In the genomic region with DNA sequence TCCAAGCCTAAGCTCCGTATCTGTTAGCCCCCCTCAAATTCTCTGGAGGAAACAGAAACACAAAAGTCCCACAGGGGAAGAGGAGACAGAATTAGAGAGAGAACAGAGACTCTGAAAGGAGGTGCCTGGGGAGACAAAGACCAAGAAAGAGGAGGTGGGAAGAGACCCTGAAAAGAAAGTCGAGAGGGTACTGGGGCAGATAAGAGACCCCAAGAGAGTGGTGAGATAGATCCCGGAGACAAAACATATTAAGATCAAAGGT, we compare ENCODE assay signal across 8 cellular contexts. TPM values are rescaled to one million over a fixed set of nuclear protein-coding genes. Genes with fewer than 3 reads are reported as not detected.
DNase-seq lines count a peak whose midpoint lies in the region; ATAC-seq and TF ChIP-seq lines count a peak whose summit lies in the region.

No MANE protein-coding gene starts in this region.

- WGBS in tibial nerve, 2 donors = 14 to 29% methylated on average over 3 of the region's 3 CpGs

- peaks cover 45% of the 10 kb centered on the region for H3K27me3 Mint-ChIP-seq in activated naive CD4-positive, alpha-beta T cell treated with anti-CD3 and anti-CD28 coated beads, Interleukin-2, amount 10 ng/mL, durations not matched to agents 7 days and 5 days
- peaks cover 21% of the 10 kb centered on the region for H3K27me3 Mint-ChIP-seq in activated T-helper 2 cell treated with anti-CD3 and anti-CD28 coated beads, Interferon-gamma antibody, Interleukin-2, Interleukin-4, amounts not matched to agents 10 μg/mL and 5 μg/mL and 100 μg/mL, durations not matched to agents 14 hours and 24 hours and 36 hours (ENCODE audit: low read depth)

- H3K27me3 ChIP-seq in kidney epithelial cell (ENCODE audit: control insufficient read depth, insufficient read depth, low read length) = peaks cover 24% of the 10 kb centered on the region
- H3K27me3 ChIP-seq in tibial nerve = peaks cover 0 to 25% of the 10 kb centered on the region in 2 donors

- no peaks in the 10 kb centered on the region for H3K9me3 Mint-ChIP-seq in activated naive CD4-positive, alpha-beta T cell treated with anti-CD3 and anti-CD28 coated beads, Interleukin-2, amount 10 ng/mL, durations not matched to agents 7 days and 5 days
- H3K9me3 Mint-ChIP-seq in activated T-helper 2 cell treated with anti-CD3 and anti-CD28 coated beads, Interferon-gamma antibody, Interleukin-2, Interleukin-4, amounts not matched to agents 10 μg/mL and 5 μg/mL and 100 μg/mL, durations not matched to agents 14 hours and 24 hours and 36 hours = no peaks in the 10 kb centered on the region

- H3K4me3 ChIP-seq in kidney epithelial cell (ENCODE audit: low read depth, low read length) (peak overlapping the region; percentile 93), tibial nerve (peak overlapping the region in 3 of 4 donors; percentile 79 to 90 (median 84))

- ATAC-seq in GM21825 (IDR thresholded peaks at IDR 0.05; ENCODE audit: unreplicated experiment) (no peak), HG02884 (IDR thresholded peaks at IDR 0.05; ENCODE audit: unreplicated experiment) (no peak)

- CTCF ChIA-PET in activated naive CD4-positive, alpha-beta T cell treated with anti-CD3 and anti-CD28 coated beads, Interleukin-2, amount 10 ng/mL, durations not matched to agents 7 days and 5 days (lab: Charles Lee) = no interaction called here

- peak overlapping the region in 3 of 4 donors; percentile 73 to 96 (median 96) for H3K27ac ChIP-seq in tibial nerve

- peaks cover 0 to 38% (median 18%) of the 10 kb centered on the region in 4 donors for H3K4me1 ChIP-seq in tibial nerve

- no peaks in the 10 kb centered on the region for H3K9me3 ChIP-seq in tibial nerve

- TF ChIP-seq CTCF in kidney epithelial cell (IDR thresholded peaks at IDR 0.05; ENCODE audit: insufficient read depth, low read length, poor library complexity, severe bottlenecking) (no peak), tibial nerve (IDR thresholded peaks at IDR 0.05) (no peak)

- H3K27ac Mint-ChIP-seq in activated naive CD4-positive, alpha-beta T cell treated with anti-CD3 and anti-CD28 coated beads, Interleukin-2, amount 10 ng/mL, durations not matched to agents 7 days and 5 days = peak overlapping the region; percentile 55
- H3K27ac Mint-ChIP-seq in activated T-helper 2 cell treated with anti-CD3 and anti-CD28 coated beads, Interferon-gamma antibody, Interleukin-2, Interleukin-4, amounts not matched to agents 10 μg/mL and 5 μg/mL and 100 μg/mL, durations not matched to agents 14 hours and 24 hours and 36 hours = peak overlapping the region; percentile 86

- no peak for TF ChIP-seq EP300 in tibial nerve (IDR thresholded peaks at IDR 0.05)

- H3K4me3 Mint-ChIP-seq in activated naive CD4-positive, alpha-beta T cell treated with anti-CD3 and anti-CD28 coated beads, Interleukin-2, amount 10 ng/mL, durations not matched to agents 7 days and 5 days = peak overlapping the region; percentile 77
- H3K4me3 Mint-ChIP-seq in activated T-helper 2 cell treated with anti-CD3 and anti-CD28 coated beads, Interferon-gamma antibody, Interleukin-2, Interleukin-4, amounts not matched to agents 10 μg/mL and 5 μg/mL and 100 μg/mL, durations not matched to agents 14 hours and 24 hours and 36 hours (ENCODE audit: low read depth) = peak overlapping the region; percentile 93

- DNase-seq in activated naive CD4-positive, alpha-beta T cell treated with anti-CD3 and anti-CD28 coated beads, Interleukin-2, amount 10 ng/mL, durations not matched to agents 7 days and 5 days = no peak
- DNase-seq in activated naive CD4-positive, alpha-beta T cell (lab: John Stamatoyannopoulos, UW) = no peak
- DNase-seq in activated T-helper 2 cell treated with anti-CD3 and anti-CD28 coated beads, Interferon-gamma antibody, Interleukin-2, Interleukin-4, amounts not matched to agents 10 μg/mL and 5 μg/mL and 100 μg/mL, durations not matched to agents 14 hours and 24 hours and 36 hours (ENCODE audit: low spot score) = no peak
- DNase-seq in kidney epithelial cell (ENCODE audit: low read depth) = no peak
- DNase-seq in tibial nerve (ENCODE audit: low spot score in 2 of 2) = no peak
- DNase-seq in ecto neural progenitor cell (ENCODE audit: low spot score) = no peak

- no peak for TF ChIP-seq POLR2A in tibial nerve (IDR thresholded peaks at IDR 0.05)

- H3K36me3 ChIP-seq in kidney epithelial cell (ENCODE audit: control insufficient read depth, insufficient read depth, low read length) (no peaks in the 10 kb centered on the region), tibial nerve (peaks cover 0 to 28% (median 8%) of the 10 kb centered on the region in 3 donors)

- intact Hi-C loops in activated T-helper 2 cell treated with anti-CD3 and anti-CD28 coated beads, Interferon-gamma antibody, Interleukin-2, Interleukin-4, amounts not matched to agents 10 μg/mL and 5 μg/mL and 100 μg/mL, durations not matched to agents 14 hours and 24 hours and 36 hours (cut with micrococcal nuclease) = loop anchor here (1.0 to 5.0 kb wide), 5 partner anchors 23 to 124 kb away; a partner anchor contains a TSS

- peaks cover 39% of the 10 kb centered on the region for H3K4me1 Mint-ChIP-seq in activated naive CD4-positive, alpha-beta T cell treated with anti-CD3 and anti-CD28 coated beads, Interleukin-2, amount 10 ng/mL, durations not matched to agents 7 days and 5 days
- peaks cover 26% of the 10 kb centered on the region for H3K4me1 Mint-ChIP-seq in activated T-helper 2 cell treated with anti-CD3 and anti-CD28 coated beads, Interferon-gamma antibody, Interleukin-2, Interleukin-4, amounts not matched to agents 10 μg/mL and 5 μg/mL and 100 μg/mL, durations not matched to agents 14 hours and 24 hours and 36 hours (ENCODE audit: low read depth)

- peaks cover 24% of the 10 kb centered on the region for H3K36me3 Mint-ChIP-seq in activated naive CD4-positive, alpha-beta T cell treated with anti-CD3 and anti-CD28 coated beads, Interleukin-2, amount 10 ng/mL, durations not matched to agents 7 days and 5 days
- peaks cover 41% of the 10 kb centered on the region for H3K36me3 Mint-ChIP-seq in activated T-helper 2 cell treated with anti-CD3 and anti-CD28 coated beads, Interferon-gamma antibody, Interleukin-2, Interleukin-4, amounts not matched to agents 10 μg/mL and 5 μg/mL and 100 μg/mL, durations not matched to agents 14 hours and 24 hours and 36 hours (ENCODE audit: low read depth)

RNA-seq across cellular contexts. Expression of a gene that starts 0.9 kb away (rescaled TPM):
- total RNA-seq in activated T-helper 2 cell treated with anti-CD3 and anti-CD28 coated beads, Interferon-gamma antibody, Interleukin-2, Interleukin-4, amounts not matched to agents 10 μg/mL and 5 μg/mL and 100 μg/mL, durations not matched to agents 14 hours and 24 hours and 36 hours = 77.6 and 77.8 TPM in 2 replicates
- total RNA-seq in kidney epithelial cell = 44.6 and 47.1 TPM in 2 replicates
- 10 to 100 TPM; 15.1 to 33.1 (median 29.7) TPM for total RNA-seq in tibial nerve

RNA-seq across cellular contexts. Expression of a gene that starts 10.5 kb away (rescaled TPM):
- total RNA-seq in activated T-helper 2 cell treated with anti-CD3 and anti-CD28 coated beads, Interferon-gamma antibody, Interleukin-2, Interleukin-4, amounts not matched to agents 10 μg/mL and 5 μg/mL and 100 μg/mL, durations not matched to agents 14 hours and 24 hours and 36 hours = 2.0 and 2.1 TPM in 2 replicates
- total RNA-seq in kidney epithelial cell = 0.54 and 2.1 TPM in 2 replicates
- total RNA-seq in tibial nerve = 1 to 10 TPM in 2 of 4 donors, under 1 TPM in 2; 0.44 to 4.1 (median 1.5) TPM

RNA-seq across cellular contexts. Expression of a gene that starts 24.3 kb away (rescaled TPM):
- 37.7 and 38.6 TPM in 2 replicates for total RNA-seq in activated T-helper 2 cell treated with anti-CD3 and anti-CD28 coated beads, Interferon-gamma antibody, Interleukin-2, Interleukin-4, amounts not matched to agents 10 μg/mL and 5 μg/mL and 100 μg/mL, durations not matched to agents 14 hours and 24 hours and 36 hours
- total RNA-seq in kidney epithelial cell (73.0 and 77.3 TPM in 2 replicates), tibial nerve (100 to 1,000 TPM in 1 of 4 donors, 10 to 100 TPM in 3; 56.7 to 114 (median 65.1) TPM)

RNA-seq across cellular contexts. Expression of a gene that starts 51.4 kb away (rescaled TPM):
- total RNA-seq in activated T-helper 2 cell treated with anti-CD3 and anti-CD28 coated beads, Interferon-gamma antibody, Interleukin-2, Interleukin-4, amounts not matched to agents 10 μg/mL and 5 μg/mL and 100 μg/mL, durations not matched to agents 14 hours and 24 hours and 36 hours = 0.34 and 0.39 TPM in 2 replicates
- 0.21 and 0.63 TPM in 2 replicates for total RNA-seq in kidney epithelial cell
- total RNA-seq in tibial nerve = under 1 TPM; 0.42 to 0.90 (median 0.51) TPM

RNA-seq across cellular contexts. Expression of a gene that starts 53.5 kb away (rescaled TPM):
- 80.2 and 87.8 TPM in 2 replicates for total RNA-seq in activated T-helper 2 cell treated with anti-CD3 and anti-CD28 coated beads, Interferon-gamma antibody, Interleukin-2, Interleukin-4, amounts not matched to agents 10 μg/mL and 5 μg/mL and 100 μg/mL, durations not matched to agents 14 hours and 24 hours and 36 hours
- 152 and 170 TPM in 2 replicates for total RNA-seq in kidney epithelial cell
- 10 to 100 TPM; 51.3 to 78.6 (median 65.8) TPM for total RNA-seq in tibial nerve
